Comparison of ENCODE assay signal across 1 cellular context in the genomic region with DNA sequence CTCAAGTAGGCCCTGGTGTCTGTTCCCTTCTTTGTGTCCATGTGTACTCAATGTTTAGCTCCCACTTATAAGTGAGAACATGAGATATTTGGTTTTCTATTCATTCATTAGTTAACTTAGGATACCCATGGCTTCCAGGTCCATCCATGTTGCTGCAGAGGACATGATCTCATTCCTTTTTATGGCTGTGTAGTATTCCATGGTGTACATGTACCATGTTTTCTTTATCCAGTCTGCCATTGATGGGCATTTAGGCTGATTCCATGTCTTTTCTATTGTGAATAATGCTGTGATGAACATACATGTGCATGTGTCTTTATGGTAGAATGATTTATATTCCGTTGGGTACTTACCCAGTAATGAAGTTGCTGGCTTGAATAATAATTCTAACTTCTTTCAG. TPM values are rescaled to one million over a fixed set of nuclear protein-coding genes. Genes with fewer than 3 reads are reported as not detected.
"Had no signal": no experiment of that assay in that cellular context is flagged by ENCODE, and none has a peak within 500 bp of the region (broad histone marks: within the 10 kb centered on the region; RNA-seq: fewer than 3 reads in every experiment).

No MANE protein-coding gene starts in this region.

RNA-seq across cellular contexts. Expression of gene SPRED1, which starts 24.6 kb away (rescaled TPM):
- polyA plus RNA-seq: naive thymus-derived CD4-positive, alpha-beta T cell had no signal
